14 cellular contexts compared by ENCODE assay signal in genomic region chr11:117382746-117383145, GRCh38. TPM values are rescaled to one million over a fixed set of nuclear protein-coding genes. Genes with fewer than 3 reads are reported as not detected.
DNase-seq lines count a peak whose midpoint lies in the region; ATAC-seq and TF ChIP-seq lines count a peak whose summit lies in the region.
"Had no signal": no experiment of that assay in that cellular context is flagged by ENCODE, and none has a peak within 500 bp of the region (broad histone marks: within the 10 kb centered on the region; RNA-seq: fewer than 3 reads in every experiment).

No MANE protein-coding gene starts in this region.

- TF ChIP-seq POLR2A in esophagus muscularis mucosa (IDR thresholded peaks at IDR 0.05; ENCODE audit: low read depth): no peak

- ATAC-seq in Right ventricle myocardium superior (ENCODE audit: poor library complexity) (no peak), sciatic nerve (no peak), GM19351 (IDR thresholded peaks at IDR 0.05; ENCODE audit: unreplicated experiment) (no peak)
- ATAC-seq: GM23338 had no signal

- no peak for TF ChIP-seq EP300 in esophagus muscularis mucosa (IDR thresholded peaks at IDR 0.05)

- 70% methylated on average over 2 of the region's 4 CpGs for WGBS in esophagus muscularis mucosa

- no peak for TF ChIP-seq CTCF in esophagus muscularis mucosa (IDR thresholded peaks at IDR 0.05)

- H3K4me1 ChIP-seq in esophagus muscularis mucosa: peaks cover 0 to 10% (median 0%) of the 10 kb centered on the region in 4 donors
- H3K4me1 ChIP-seq: BE2C had no signal

- no peaks in the 10 kb centered on the region for H3K9me3 ChIP-seq in esophagus muscularis mucosa
- H3K9me3 ChIP-seq: BE2C had no signal

- intact Hi-C loops in cardiac septum (cut with DNase I): no loop called here
- intact Hi-C loops in Right ventricle myocardium superior (cut with DNase I): no loop called here
- intact Hi-C loops in sciatic nerve (cut with DNase I): no loop called here
- intact Hi-C loops in esophagus muscularis mucosa (cut with DNase I): no loop called here

- no peak overlapping the region for H3K4me3 ChIP-seq in esophagus muscularis mucosa
- H3K4me3 ChIP-seq: GM23338 had no signal

- no peaks in the 10 kb centered on the region for H3K27me3 ChIP-seq in esophagus muscularis mucosa
- H3K27me3 ChIP-seq: BE2C had no signal

- H3K27ac ChIP-seq in esophagus muscularis mucosa (replicated peaks in 1 of 4): no peak overlapping the region
- H3K27ac ChIP-seq: C4-2B had no signal

- peak; percentile 72 for DNase-seq in cardiac septum (ENCODE audit: low spot score)
- no peak for DNase-seq in Right ventricle myocardium superior
- peak; percentile 45 for DNase-seq in islet precursor cell
- peak; percentile 36 for DNase-seq in sciatic nerve (ENCODE audit: low spot score)
- DNase-seq in esophagus muscularis mucosa (ENCODE audit: extremely low spot score): no peak
- no peak for DNase-seq in stimulated activated CD4-positive, alpha-beta T cell treated with anti-CD3 and anti-CD28 coated beads, Interleukin-2, amount 100 ng/mL, for 48 hours
- DNase-seq: BE2C; CD4-positive, alpha-beta memory T cell; DMS79 treated with DMSO at 0.1 percent for 48 hours; EL; H7 had no signal

- H3K36me3 ChIP-seq in esophagus muscularis mucosa: peaks cover 43 to 91% (median 73%) of the 10 kb centered on the region in 4 donors

RNA-seq across cellular contexts. Expression of gene CEP164, which starts 55.1 kb away (rescaled TPM):
- 9.9 TPM for total RNA-seq in cardiac septum
- total RNA-seq in Right ventricle myocardium superior: 4.3 TPM
- 46.4 TPM for total RNA-seq in sciatic nerve
- 10 to 100 TPM; 16.4 to 21.2 (median 18.7) TPM for total RNA-seq in esophagus muscularis mucosa

Comparison
In these comparisons a context has a peak if more than half of its experiments do, and no peak if none do; other contexts are left out.
1. DNase-seq: peak in cardiac septum (single experiment), islet precursor cell (single experiment) and sciatic nerve (single experiment); none in Right ventricle myocardium superior (single experiment), esophagus muscularis mucosa (single experiment) and stimulated activated CD4-positive, alpha-beta T cell treated with anti-CD3 and anti-CD28 coated beads, Interleukin-2, amount 100 ng/mL, for 48 hours (0 of 2).